In genomic region chr10:88027570-88027969, GRCh38 we compare ENCODE assay signal across 12 cellular contexts.
DNase-seq lines count a peak whose midpoint lies in the region; ATAC-seq and TF ChIP-seq lines count a peak whose summit lies in the region.
"Had no signal": no experiment of that assay in that cellular context is flagged by ENCODE, and none has a peak within 500 bp of the region (broad histone marks: within the 10 kb centered on the region; RNA-seq: fewer than 3 reads in every experiment).

No MANE protein-coding gene starts in this region.

- TF ChIP-seq POLR2A in heart left ventricle (IDR thresholded peaks at IDR 0.05), result no peak
- TF ChIP-seq POLR2A in NB4 (IDR thresholded peaks at IDR 0.05; ENCODE audit: extremely low read depth, insufficient read length), result no peak

- no peak overlapping the region for H3K4me3 Mint-ChIP-seq in immature natural killer cell
- no peak overlapping the region for H3K4me3 Mint-ChIP-seq in osteocyte (ENCODE audit: unreplicated experiment)
- H3K4me3 Mint-ChIP-seq: GM23338; T-helper 1 cell treated with Interleukin-12 subunit alpha and Interleukin-12 subunit beta and Interleukin-4 antibody, amounts not matched to agents 30 μg/mL and 1 μg/mL, for 36 hours had no signal

- no peaks in the 10 kb centered on the region for H3K36me3 ChIP-seq in heart left ventricle
- no peaks in the 10 kb centered on the region for H3K36me3 ChIP-seq in right atrium auricular region

- H3K9me3 Mint-ChIP-seq in immature natural killer cell (no peaks in the 10 kb centered on the region), osteocyte (ENCODE audit: unreplicated experiment) (peaks cover 5% of the 10 kb centered on the region)
- H3K9me3 Mint-ChIP-seq: GM23338 had no signal

- H3K27me3 Mint-ChIP-seq in immature natural killer cell (ENCODE audit: low read depth in 3 of 3), result peaks cover 0 to 1% (median 0%) of the 10 kb centered on the region in 3 donors
- H3K27me3 Mint-ChIP-seq in osteocyte (ENCODE audit: unreplicated experiment), result no peaks in the 10 kb centered on the region

- DNase-seq in heart left ventricle (peak in 1 of 5 donors; percentile 36), right atrium auricular region (ENCODE audit: low spot score) (no peak), NB4 (ENCODE audit: low read depth) (peak; percentile 97), immature natural killer cell (no peak), osteocyte (ENCODE audit: extremely low spot score, unreplicated experiment) (no peak)
- no peak for DNase-seq in effector CD4-positive, alpha-beta T cell
- DNase-seq: NCI-H2171; stimulated activated CD4-positive, alpha-beta T cell treated with anti-CD3 and anti-CD28 coated beads, Interleukin-2, amount 100 ng/mL, for 24 hours had no signal

- peaks cover 0 to 2% (median 0%) of the 10 kb centered on the region in 12 donors for H3K9me3 ChIP-seq in heart left ventricle
- no peaks in the 10 kb centered on the region for H3K9me3 ChIP-seq in right atrium auricular region

- TF ChIP-seq CTCF in heart left ventricle (IDR thresholded peaks at IDR 0.05) (no peak), right atrium auricular region (IDR thresholded peaks at IDR 0.05) (no peak), NB4 (IDR thresholded peaks at IDR 0.05; ENCODE audit: low read depth, low read length) (no peak), osteocyte (IDR thresholded peaks at IDR 0.05) (no peak)

- H3K4me1 Mint-ChIP-seq in immature natural killer cell, result peaks cover 20 to 29% of the 10 kb centered on the region in 2 donors
- peaks cover 14% of the 10 kb centered on the region for H3K4me1 Mint-ChIP-seq in osteocyte (ENCODE audit: unreplicated experiment)

- WGBS in heart left ventricle, 4 donors, result 79 to 94% (median 84%) methylated on average over 4 of the region's 4 CpGs

- H3K4me3 ChIP-seq in heart left ventricle, result no peak overlapping the region
- H3K4me3 ChIP-seq in right atrium auricular region, result no peak overlapping the region
- no peak overlapping the region for H3K4me3 ChIP-seq in NB4 (ENCODE audit: low read depth, low read length)
- H3K4me3 ChIP-seq: GM23338 had no signal

- H3K4me1 ChIP-seq in heart left ventricle (peaks cover 0 to 17% (median 0%) of the 10 kb centered on the region in 12 donors), right atrium auricular region (no peaks in the 10 kb centered on the region)

- no peaks in the 10 kb centered on the region for H3K27me3 ChIP-seq in heart left ventricle
- no peaks in the 10 kb centered on the region for H3K27me3 ChIP-seq in right atrium auricular region

- intact Hi-C loops in heart left ventricle (cut with DNase I), result no loop called here

- H3K27ac ChIP-seq in heart left ventricle (peak overlapping the region in 1 of 12 donors; percentile 53), right atrium auricular region (peak overlapping the region in 1 of 2 donors; percentile 3)

- ATAC-seq in heart left ventricle (peak in 3 of 4 donors; percentile 67 to 84 (median 73)), GM18868 (IDR thresholded peaks at IDR 0.05; ENCODE audit: unreplicated experiment) (no peak), HG03521 (IDR thresholded peaks at IDR 0.05; ENCODE audit: unreplicated experiment) (no peak)
- ATAC-seq: GM23338 had no signal

- H3K27ac Mint-ChIP-seq in immature natural killer cell, result peak overlapping the region in 4 of 6 donors; percentile 9 to 83 (median 78)
- H3K27ac Mint-ChIP-seq in osteocyte (ENCODE audit: unreplicated experiment), result no peak overlapping the region
- H3K27ac Mint-ChIP-seq: GM23338; T-helper 1 cell treated with Interleukin-12 subunit alpha and Interleukin-12 subunit beta and Interleukin-4 antibody, amounts not matched to agents 30 μg/mL and 1 μg/mL, for 36 hours had no signal

- peaks cover 0 to 3% (median 0%) of the 10 kb centered on the region in 3 donors for H3K36me3 Mint-ChIP-seq in immature natural killer cell
- H3K36me3 Mint-ChIP-seq in osteocyte (ENCODE audit: unreplicated experiment), result no peaks in the 10 kb centered on the region

Comparison
In these comparisons a context has a peak if more than half of its experiments do, and no peak if none do; other contexts are left out.
1. ATAC-seq: peak in heart left ventricle (3 of 4); none in GM18868 (single experiment) and HG03521 (single experiment).